1 cellular context compared by ENCODE assay signal in the genomic region with DNA sequence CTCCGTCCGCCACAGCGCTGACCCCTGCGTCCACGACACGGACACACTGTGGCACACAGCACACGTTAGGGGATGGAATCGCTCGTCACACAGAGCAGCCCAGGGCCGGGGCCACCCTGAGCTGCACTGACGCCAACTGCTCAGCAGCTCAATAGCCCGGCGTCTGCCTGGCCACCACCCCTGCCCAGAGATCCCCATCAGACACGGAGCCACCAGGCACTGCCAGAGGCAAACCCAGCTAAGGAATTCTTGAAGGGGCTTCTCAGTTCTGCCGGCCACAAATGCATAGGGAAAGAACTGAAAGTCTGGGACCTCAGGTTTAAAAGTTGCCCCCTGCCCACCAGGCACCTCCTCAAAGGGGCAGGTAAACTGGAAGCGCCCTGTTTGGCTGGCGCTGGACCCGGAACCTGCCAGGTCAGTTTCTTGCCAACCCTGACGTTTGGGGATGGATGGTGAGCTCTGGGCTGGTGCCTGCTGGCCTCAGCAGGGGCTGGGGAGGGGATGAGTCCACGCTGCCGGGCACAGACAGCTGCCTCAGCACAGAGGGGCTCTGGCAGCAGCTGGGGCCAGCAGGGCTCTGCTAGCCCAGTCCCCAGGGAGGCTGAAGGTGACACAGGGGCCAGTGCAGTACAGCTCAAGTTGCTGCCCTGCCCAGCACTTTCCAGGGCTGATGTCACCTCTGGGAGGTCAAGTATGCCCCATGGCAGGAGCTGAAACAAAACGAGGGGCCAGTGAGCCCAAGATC.
TF ChIP-seq lines count a peak whose summit lies in the region.

No MANE protein-coding gene starts in this region.

TF ChIP-seq in H1, 55 proteins besides CTCF, POLR2A, EP300 and RAD21:
- TF ChIP-seq POU5F1 (IDR thresholded peaks at IDR 0.05; ENCODE audit: low read depth, low read length) (no peak), YY1 (IDR thresholded peaks at IDR 0.05; ENCODE audit: low read depth, low read length) (no peak), NRF1 (IDR thresholded peaks at IDR 0.05; ENCODE audit: low read depth, low read length) (no peak), SP1 (IDR thresholded peaks at IDR 0.05; ENCODE audit: low read depth, low read length) (no peak), MAFK (IDR thresholded peaks at IDR 0.05; ENCODE audit: low read depth, low read length) (no peak)
